In genomic region chr11:65844231-65844872, GRCh38 we compare ENCODE assay signal across 1 cellular context.
TF ChIP-seq lines count a peak whose summit lies in the region.

No MANE protein-coding gene starts in this region.

TF ChIP-seq in HepG2, 621 proteins besides CTCF, POLR2A, EP300 and RAD21 (continued from another document and continues in another):
- no peak for TF ChIP-seq ZNF30 (CRISPR knock-in tag; IDR thresholded peaks at IDR 0.05)
- TF ChIP-seq ZMYM2 (CRISPR knock-in tag; IDR thresholded peaks at IDR 0.05): peak; percentile 76; the same call in 1 of the 2 replicates
- TF ChIP-seq SMARCE1 (IDR thresholded peaks at IDR 0.05; ENCODE audit: borderline replicate concordance): no peak
- no peak for TF ChIP-seq HOXA9 (CRISPR knock-in tag; IDR thresholded peaks at IDR 0.05; ENCODE audit: borderline replicate concordance)
- TF ChIP-seq NR2F2 (IDR thresholded peaks at IDR 0.05; ENCODE audit: borderline replicate concordance, low read depth): no peak
- no peak for TF ChIP-seq SPEN (CRISPR knock-in tag; IDR thresholded peaks at IDR 0.05; ENCODE audit: low read depth)
- peak; percentile 64 for TF ChIP-seq RXRB (CRISPR knock-in tag; IDR thresholded peaks at IDR 0.05; ENCODE audit: borderline replicate concordance)
- no peak for TF ChIP-seq HOXA7 (CRISPR knock-in tag; IDR thresholded peaks at IDR 0.05)
- TF ChIP-seq CSRNP2 (CRISPR knock-in tag; conservative IDR thresholded peaks at IDR 0.05; ENCODE audit: low read depth): no peak
- TF ChIP-seq SNAPC2 (CRISPR knock-in tag; IDR thresholded peaks at IDR 0.05): no peak
- TF ChIP-seq BORCS8-MEF2B (CRISPR knock-in tag; IDR thresholded peaks at IDR 0.05): no peak
- TF ChIP-seq SNAI1 (CRISPR knock-in tag; IDR thresholded peaks at IDR 0.05; ENCODE audit: borderline replicate concordance): no peak
- TF ChIP-seq SNAPC5 (CRISPR knock-in tag; IDR thresholded peaks at IDR 0.05; ENCODE audit: borderline replicate concordance): no peak
- no peak for TF ChIP-seq ZNF333 (CRISPR knock-in tag; IDR thresholded peaks at IDR 0.05; ENCODE audit: borderline replicate concordance)
- no peak for TF ChIP-seq TAF1 (CRISPR knock-in tag; IDR thresholded peaks at IDR 0.05)
- TF ChIP-seq ZNF18 (CRISPR knock-in tag; IDR thresholded peaks at IDR 0.05; ENCODE audit: insufficient replicate concordance): no peak
- TF ChIP-seq ZNF205 (CRISPR knock-in tag; IDR thresholded peaks at IDR 0.05): no peak
- no peak for TF ChIP-seq ZSCAN21 (CRISPR knock-in tag; IDR thresholded peaks at IDR 0.05; ENCODE audit: borderline replicate concordance)
- no peak for TF ChIP-seq NFIB (CRISPR knock-in tag; IDR thresholded peaks at IDR 0.05; ENCODE audit: borderline replicate concordance)
- TF ChIP-seq ZBTB26 (CRISPR knock-in tag; IDR thresholded peaks at IDR 0.05; ENCODE audit: borderline replicate concordance): no peak
- TF ChIP-seq HNRNPK (IDR thresholded peaks at IDR 0.05; ENCODE audit: low read depth, low read length, poor library complexity, severe bottlenecking): no peak
- TF ChIP-seq DMAP1 (CRISPR knock-in tag; IDR thresholded peaks at IDR 0.05): no peak
- peak; percentile 90 for TF ChIP-seq RXRA (CRISPR knock-in tag; IDR thresholded peaks at IDR 0.05)
- TF ChIP-seq HNRNPUL1 (IDR thresholded peaks at IDR 0.05; ENCODE audit: low read depth, low read length): no peak
- no peak for TF ChIP-seq ZNF337 (CRISPR knock-in tag; IDR thresholded peaks at IDR 0.05; ENCODE audit: borderline replicate concordance, low read depth)
- no peak for TF ChIP-seq MAFG (CRISPR knock-in tag; IDR thresholded peaks at IDR 0.05)
- TF ChIP-seq TBX2 (CRISPR knock-in tag; IDR thresholded peaks at IDR 0.05; ENCODE audit: borderline replicate concordance): no peak
- no peak for TF ChIP-seq ZFP90 (CRISPR knock-in tag; IDR thresholded peaks at IDR 0.05; ENCODE audit: borderline replicate concordance)
- no peak for TF ChIP-seq TCF7 (IDR thresholded peaks at IDR 0.05; ENCODE audit: low read depth)
- no peak for TF ChIP-seq HHEX (CRISPR knock-in tag; IDR thresholded peaks at IDR 0.05)
- TF ChIP-seq NPAS2 (CRISPR knock-in tag; IDR thresholded peaks at IDR 0.05; ENCODE audit: borderline replicate concordance): no peak
- no peak for TF ChIP-seq ZNF639 (CRISPR knock-in tag; conservative IDR thresholded peaks at IDR 0.05)
- TF ChIP-seq ZNF577 (CRISPR knock-in tag; IDR thresholded peaks at IDR 0.05; ENCODE audit: borderline replicate concordance, low read depth): no peak
- no peak for TF ChIP-seq SUZ12 (IDR thresholded peaks at IDR 0.05; ENCODE audit: low read depth, low read length)
- TF ChIP-seq PTBP1 (IDR thresholded peaks at IDR 0.05; ENCODE audit: low read depth, low read length, poor library complexity, severe bottlenecking): no peak
- TF ChIP-seq ZBTB49 (CRISPR knock-in tag; IDR thresholded peaks at IDR 0.05; ENCODE audit: borderline replicate concordance): no peak
- no peak for TF ChIP-seq ZNF772 (CRISPR knock-in tag; IDR thresholded peaks at IDR 0.05)
- TF ChIP-seq ZNF780A (CRISPR knock-in tag; IDR thresholded peaks at IDR 0.05): no peak
- no peak for TF ChIP-seq ZSCAN22 (CRISPR knock-in tag; IDR thresholded peaks at IDR 0.05)
- no peak for TF ChIP-seq KDM2A (CRISPR knock-in tag; IDR thresholded peaks at IDR 0.05; ENCODE audit: borderline replicate concordance, low read depth)
- no peak for TF ChIP-seq POGZ (CRISPR knock-in tag; IDR thresholded peaks at IDR 0.05)
- no peak for TF ChIP-seq ZNF256 (CRISPR knock-in tag; conservative IDR thresholded peaks at IDR 0.05)
- no peak for TF ChIP-seq MIER3 (CRISPR knock-in tag; IDR thresholded peaks at IDR 0.05; ENCODE audit: borderline replicate concordance)
- TF ChIP-seq E2F1 (CRISPR knock-in tag; IDR thresholded peaks at IDR 0.05): no peak
- no peak for TF ChIP-seq ZNF770 (CRISPR knock-in tag; IDR thresholded peaks at IDR 0.05)
- TF ChIP-seq ZNF609 (CRISPR knock-in tag; IDR thresholded peaks at IDR 0.05; ENCODE audit: borderline replicate concordance): no peak
- TF ChIP-seq SIN3A (IDR thresholded peaks at IDR 0.05; ENCODE audit: borderline replicate concordance, low read depth, low read length): no peak
- TF ChIP-seq NFIC (IDR thresholded peaks at IDR 0.05; ENCODE audit: low read length): peak; percentile 48; the same call in 1 of the 2 replicates
- TF ChIP-seq RARA (CRISPR knock-in tag; IDR thresholded peaks at IDR 0.05): peak; percentile 90
- TF ChIP-seq TFAP4 (IDR thresholded peaks at IDR 0.05; ENCODE audit: borderline replicate concordance, low read depth): 0 out of 2 replicates have a peak, but pooled peaks have one; percentile 34
- TF ChIP-seq FOXJ3 (CRISPR knock-in tag; IDR thresholded peaks at IDR 0.05; ENCODE audit: borderline replicate concordance): peak; percentile 39; the same call in 1 of the 2 replicates
- no peak for TF ChIP-seq ZNF674 (CRISPR knock-in tag; IDR thresholded peaks at IDR 0.05; ENCODE audit: low read depth)
- peak; percentile 41 for TF ChIP-seq FOXA3 (CRISPR knock-in tag; IDR thresholded peaks at IDR 0.05)
- TF ChIP-seq HDAC1 (CRISPR knock-in tag; IDR thresholded peaks at IDR 0.05): no peak
- TF ChIP-seq ZNF709 (CRISPR knock-in tag; IDR thresholded peaks at IDR 0.05): no peak
